Comparison of ENCODE assay signal across 18 cellular contexts in the genomic region with DNA sequence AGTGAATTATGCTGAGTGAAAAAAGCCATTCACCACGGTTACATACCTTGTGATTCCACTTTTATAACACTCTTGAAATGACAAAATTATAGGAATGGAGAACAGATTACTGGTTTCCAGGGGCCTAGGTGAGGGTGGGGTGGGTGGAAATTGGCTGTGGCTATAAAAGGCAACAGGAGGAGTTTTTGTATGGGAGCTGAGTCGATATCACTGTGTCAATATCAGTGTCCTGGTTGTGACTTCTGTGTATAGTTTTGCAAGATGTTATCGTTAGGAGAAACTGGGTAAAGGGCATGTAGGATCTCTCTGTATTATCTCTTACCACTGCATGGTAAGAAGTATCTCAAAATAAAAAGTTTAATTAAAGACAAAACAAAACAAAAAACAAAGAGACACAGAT.
A peak's percentile ranks its signal among the peaks of the same experiment; 100 is the strongest.
DNase-seq lines count a peak whose midpoint lies in the region; ATAC-seq, FAIRE-seq and TF ChIP-seq lines count a peak whose summit lies in the region.
"Had no signal": no experiment of that assay in that cellular context is flagged by ENCODE, and none has a peak within 500 bp of the region (broad histone marks: within the 10 kb centered on the region; RNA-seq: fewer than 3 reads in every experiment).

No MANE protein-coding gene starts in this region.

- TF ChIP-seq EP300 in HepG2 (IDR thresholded peaks at IDR 0.05; ENCODE audit: low read depth in 2 of 2, low read length in 2 of 2): no peak
- TF ChIP-seq EP300 in HepG2 (CRISPR knock-in tag; IDR thresholded peaks at IDR 0.05; ENCODE audit: borderline replicate concordance): no peak

- no peak overlapping the region for H3K9ac ChIP-seq in HepG2 (ENCODE audit: insufficient read depth, low read depth, low read length)

- no peak for TF ChIP-seq RAD21 in HepG2 (CRISPR knock-in tag; IDR thresholded peaks at IDR 0.05)

- H3K27ac ChIP-seq in C4-2B (peak overlapping the region; percentile 36), VCaP (peak overlapping the region; percentile 82), HepG2 (ENCODE audit: extremely low read length, insufficient read depth, low read length) (no peak overlapping the region)

- peaks cover 5% of the 10 kb centered on the region for H3K4me1 Mint-ChIP-seq in nephron progenitor cell
- H3K4me1 Mint-ChIP-seq in MCF 10A (ENCODE audit: insufficient read depth, unreplicated experiment): no peaks in the 10 kb centered on the region
- H3K4me1 Mint-ChIP-seq: B cell; CD8-positive, alpha-beta memory T cell had no signal

- ATAC-seq in HepG2: peak; percentile 40; the same call in 1 of the 3 replicates
- no peak for ATAC-seq in HG02763 (IDR thresholded peaks at IDR 0.05; ENCODE audit: unreplicated experiment)

- intact Hi-C loops in HepG2 (cut with micrococcal nuclease; ENCODE audit: unreplicated experiment): no loop called here
- intact Hi-C loops in MCF 10A (cut with micrococcal nuclease): no loop called here

- FAIRE-seq in HepG2 (lab: Jason Lieb, UNC): no peak

- no peaks in the 10 kb centered on the region for H3K79me2 ChIP-seq in HepG2 (ENCODE audit: insufficient read depth, low read length)

- H3K4me1 ChIP-seq in HepG2 (ENCODE audit: insufficient read depth, low read length): peaks cover 8% of the 10 kb centered on the region; the same call in 1 of the 2 replicates
- H3K4me1 ChIP-seq: Caco-2 had no signal

- POLR2A ChIA-PET in HepG2 (lab: Yijun Ruan, JAX): interaction anchor here (1.0 kb wide), 1 partner anchor 13 kb away, joined by 3 read pairs; no protein-coding TSS in a partner anchor
- POLR2A ChIA-PET in MCF 10A (lab: Yijun Ruan, JAX): interaction anchor here (0.6 kb wide), 1 partner anchor 25 kb away, joined by 3 read pairs; no protein-coding TSS in a partner anchor

- no peak for TF ChIP-seq CTCF in C4-2B (conservative IDR thresholded peaks at IDR 0.05)
- no peak for TF ChIP-seq CTCF in VCaP (conservative IDR thresholded peaks at IDR 0.05)
- TF ChIP-seq CTCF in HepG2 (CRISPR knock-in tag; IDR thresholded peaks at IDR 0.05): no peak
- TF ChIP-seq CTCF in nephron progenitor cell (IDR thresholded peaks at IDR 0.05): no peak
- no peak for TF ChIP-seq CTCF in MCF 10A (IDR thresholded peaks at IDR 0.05; ENCODE audit: unreplicated experiment)

- no peak overlapping the region for H2AFZ ChIP-seq in HepG2 (ENCODE audit: low read length)

- no TSS peak for BruUV-seq in HepG2 (replicated peaks; lab: Mats Ljungman, UMichigan)
- no TSS peak for BruUV-seq in MCF 10A (replicated peaks; lab: Mats Ljungman, UMichigan)

- H3K27me3 Mint-ChIP-seq in nephron progenitor cell (ENCODE audit: low read depth, poor library complexity): no peaks in the 10 kb centered on the region
- H3K27me3 Mint-ChIP-seq in MCF 10A (ENCODE audit: insufficient read depth, unreplicated experiment): no peaks in the 10 kb centered on the region

- H3K4me3 ChIP-seq in HepG2 (replicated peaks in 1 of 3; ENCODE audit: insufficient read depth in 1 of 3, low read depth in 2 of 3, low read length in 3 of 3): no peak overlapping the region

- in situ Hi-C loops in HepG2 (cut with HindIII; ENCODE audit: extremely low pct_ligation_motif_present, low pct_unique_long_range_greater_than_20kb): no loop called here
- in situ Hi-C loops in ACHN (cut with HindIII; ENCODE audit: low pct_ligation_motif_present, low pct_unique_long_range_greater_than_20kb, low sequenced_read_pairs): no loop called here

- H3K9me3 ChIP-seq in HepG2 (ENCODE audit: low read length): no peaks in the 10 kb centered on the region
- H3K9me3 ChIP-seq: Caco-2 had no signal

- no peak overlapping the region for H3K4me3 Mint-ChIP-seq in nephron progenitor cell
- H3K4me3 Mint-ChIP-seq in MCF 10A (ENCODE audit: unreplicated experiment): no peak overlapping the region
- H3K4me3 Mint-ChIP-seq: B cell; CD8-positive, alpha-beta memory T cell; HFFc6 had no signal

- WGBS in HepG2 (ENCODE audit: low lambda C conversion rate): 0% methylated on average over 3 of the region's 3 CpGs

- no peaks in the 10 kb centered on the region for H4K20me1 ChIP-seq in HepG2 (ENCODE audit: insufficient read depth, low read length)

- H3K9me3 Mint-ChIP-seq in nephron progenitor cell (peaks cover 19% of the 10 kb centered on the region), MCF 10A (ENCODE audit: unreplicated experiment) (no peaks in the 10 kb centered on the region)
- H3K9me3 Mint-ChIP-seq: HFFc6 had no signal

- CTCF ChIA-PET in HepG2 (lab: Yijun Ruan, JAX; ENCODE audit: low intra/inter-chr PET ratio, low total read pairs) (no interaction called here), MCF 10A (lab: Yijun Ruan, JAX) (interaction anchor here (0.6 kb wide), 1 partner anchor 12 kb away, joined by 3 read pairs; no protein-coding TSS in a partner anchor)

- H3K36me3 ChIP-seq in HepG2 (replicated peaks in 1 of 2; ENCODE audit: control insufficient read depth in 1 of 2, insufficient read depth in 2 of 2, low read length in 2 of 2): no peaks in the 10 kb centered on the region

- DNase-seq in HepG2 (ENCODE audit: low spot score) (no peak), nephron progenitor cell (no peak), MCF 10A (ENCODE audit: unreplicated experiment) (no peak), ACHN (no peak)
- DNase-seq: 8988T; C1 segment of cervical spinal cord; Caco-2; CD8-positive, alpha-beta memory T cell; DND-41; GDM1; HCEC 1CT; HFFc6; IMR-90; KBM-7 had no signal

- TF ChIP-seq POLR2A in HepG2 (IDR thresholded peaks at IDR 0.05; ENCODE audit: insufficient read depth in 1 of 2, low read depth in 2 of 2, low read length in 2 of 2): no peak

- H3K27me3 ChIP-seq in HepG2 (ENCODE audit: control insufficient read depth in 1 of 2, insufficient read depth in 2 of 2, low read length in 2 of 2): peaks cover 2 to 12% of the 10 kb centered on the region in 2 experiments; a peak in 2 of 5 replicates

- H3K36me3 Mint-ChIP-seq in nephron progenitor cell (ENCODE audit: low read depth): peaks cover 55% of the 10 kb centered on the region
- H3K36me3 Mint-ChIP-seq in MCF 10A (ENCODE audit: insufficient read depth, unreplicated experiment): no peaks in the 10 kb centered on the region

- H3K4me2 ChIP-seq in HepG2 (ENCODE audit: low read depth, low read length): no peak overlapping the region

- H3K27ac Mint-ChIP-seq in nephron progenitor cell (peak overlapping the region; percentile 16), MCF 10A (ENCODE audit: low read depth, unreplicated experiment) (no peak overlapping the region)
- H3K27ac Mint-ChIP-seq: B cell; CD8-positive, alpha-beta memory T cell; HFFc6 had no signal

TF ChIP-seq in HepG2, 621 proteins besides CTCF, POLR2A, EP300 and RAD21 (continues in another document):
- TF ChIP-seq ZNF776 (CRISPR knock-in tag; IDR thresholded peaks at IDR 0.05) (no peak), POLR2G (IDR thresholded peaks at IDR 0.05; ENCODE audit: low read depth, low read length) (no peak), MEF2D (CRISPR knock-in tag; IDR thresholded peaks at IDR 0.05) (0 out of 2 replicates have a peak, but pooled peaks have one; percentile 43), ZNF644 (CRISPR knock-in tag; IDR thresholded peaks at IDR 0.05; ENCODE audit: low read depth) (no peak), ARID5B (CRISPR knock-in tag; IDR thresholded peaks at IDR 0.05) (0 out of 2 replicates have a peak, but pooled peaks have one; percentile 16)
- TF ChIP-seq, protein P1, sequence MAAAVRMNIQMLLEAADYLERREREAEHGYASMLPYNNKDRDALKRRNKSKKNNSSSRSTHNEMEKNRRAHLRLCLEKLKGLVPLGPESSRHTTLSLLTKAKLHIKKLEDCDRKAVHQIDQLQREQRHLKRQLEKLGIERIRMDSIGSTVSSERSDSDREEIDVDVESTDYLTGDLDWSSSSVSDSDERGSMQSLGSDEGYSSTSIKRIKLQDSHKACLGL (CRISPR knock-in tag; IDR thresholded peaks at IDR 0.05): no peak
